In the genomic region with DNA sequence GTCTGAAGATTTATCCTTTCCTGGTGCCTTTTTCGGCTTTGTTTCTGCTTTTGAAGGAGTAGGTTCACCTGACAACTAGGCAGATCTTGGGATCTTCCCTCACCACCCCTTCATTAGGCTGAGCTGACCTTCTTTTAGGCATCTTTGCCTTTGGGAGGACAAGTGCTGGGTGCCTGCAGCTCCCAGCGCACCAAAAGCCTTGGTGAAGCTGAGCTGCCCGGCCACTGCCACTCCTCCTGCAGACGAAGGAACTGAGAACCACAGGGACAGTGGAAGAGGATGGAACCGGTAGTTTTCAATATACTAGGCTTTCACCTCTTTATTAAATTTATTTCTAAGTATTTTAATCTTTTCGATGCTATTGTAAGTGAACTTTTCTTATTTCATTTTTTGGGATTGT, we compare ENCODE assay signal across 39 cellular contexts. TPM values are rescaled to one million over a fixed set of nuclear protein-coding genes. Genes with fewer than 3 reads are reported as not detected.
"Had no signal": no experiment of that assay in that cellular context is flagged by ENCODE, and none has a peak within 500 bp of the region (broad histone marks: within the 10 kb centered on the region; RNA-seq: fewer than 3 reads in every experiment).

No MANE protein-coding gene starts in this region.

- H3K27ac Mint-ChIP-seq: activated CD4-positive, alpha-beta memory T cell treated with anti-CD3 and anti-CD28 coated beads, Interleukin-2, amount 10 ng/mL, durations not matched to agents 7 days and 5 days; activated CD4-positive, alpha-beta T cell treated with anti-CD3 and anti-CD28 coated beads for 36 hours; activated CD4-positive, alpha-beta T cell treated with anti-CD3 and anti-CD28 coated beads, Interleukin-2, amount 10 ng/mL, durations not matched to agents 7 days and 5 days; activated CD8-positive, alpha-beta memory T cell treated with anti-CD3 and anti-CD28 coated beads, Interleukin-2, amount 10 ng/mL, durations not matched to agents 7 days and 5 days; activated CD8-positive, alpha-beta T cell treated with anti-CD3 and anti-CD28 coated beads, Interleukin-2, amount 10 ng/mL, durations not matched to agents 7 days and 5 days; activated naive CD4-positive, alpha-beta T cell treated with anti-CD3 and anti-CD28 coated beads, Interleukin-2, amount 10 ng/mL, durations not matched to agents 7 days and 5 days; activated naive CD4-positive, alpha-beta T cell treated with anti-CD3 and anti-CD28 coated beads, Interleukin-2, amount 50 U/mL, for 24 hours; activated naive CD8-positive, alpha-beta T cell; activated T-cell treated with anti-CD3 and anti-CD28 coated beads, Interleukin-2, amount 50 U/mL, for 24 hours; activated T-helper 2 cell treated with anti-CD3 and anti-CD28 coated beads, Interferon-gamma antibody, Interleukin-2, Interleukin-4, amounts not matched to agents 10 μg/mL and 5 μg/mL and 100 μg/mL, durations not matched to agents 14 hours and 24 hours and 36 hours; brain; T-helper 1 cell treated with Interleukin-12 subunit alpha and Interleukin-12 subunit beta and Interleukin-4 antibody, amounts not matched to agents 30 μg/mL and 1 μg/mL, for 36 hours; T-helper 2 cell treated with Interferon-gamma antibody and Interleukin-4, amounts not matched to agents 5 μg/mL and 100 μg/mL, for 36 hours had no signal

- H3K36me3 ChIP-seq: ascending aorta, cardiac muscle cell had no signal

- H3K27me3 Mint-ChIP-seq: activated naive CD4-positive, alpha-beta T cell treated with anti-CD3 and anti-CD28 coated beads, Interleukin-2, amount 10 ng/mL, durations not matched to agents 7 days and 5 days; brain had no signal

- H3K4me3 ChIP-seq: ascending aorta, cardiac muscle cell had no signal

- DNase-seq: activated CD4-positive, alpha-beta memory T cell treated with anti-CD3 and anti-CD28 coated beads, Interleukin-2, amount 10 ng/mL, durations not matched to agents 7 days and 5 days; activated CD4-positive, alpha-beta T cell treated with anti-CD3 and anti-CD28 coated beads for 1 hour; activated CD4-positive, alpha-beta T cell treated with anti-CD3 and anti-CD28 coated beads for 36 hours; activated CD4-positive, alpha-beta T cell treated with anti-CD3 and anti-CD28 coated beads for 48 hours; activated CD4-positive, alpha-beta T cell treated with anti-CD3 and anti-CD28 coated beads, Interleukin-2, amount 10 ng/mL, durations not matched to agents 7 days and 5 days; activated CD4-positive, alpha-beta T cell treated with anti-CD3 and anti-CD28 coated beads, Interleukin-2, amount 50 U/mL, for 48 hours; activated CD4-positive, CD25-positive, alpha-beta regulatory T cell; activated CD8-positive, alpha-beta memory T cell treated with anti-CD3 and anti-CD28 coated beads for 24 hours; activated CD8-positive, alpha-beta memory T cell treated with anti-CD3 and anti-CD28 coated beads, Interleukin-2, amount 10 ng/mL, durations not matched to agents 7 days and 5 days; activated CD8-positive, alpha-beta memory T cell treated with anti-CD3 and anti-CD28 coated beads, Interleukin-2, amount 50 U/mL, for 48 hours; activated CD8-positive, alpha-beta T cell treated with anti-CD3 and anti-CD28 coated beads, Interleukin-2, amount 10 ng/mL, durations not matched to agents 7 days and 5 days; activated effector memory CD4-positive, alpha-beta T cell treated with Interleukin-2 at 50 U/mL for 16 hours; activated gamma-delta T cell; activated naive CD4-positive, alpha-beta T cell treated with anti-CD3 and anti-CD28 coated beads, Interleukin-2, amount 10 ng/mL, durations not matched to agents 7 days and 5 days; activated naive CD4-positive, alpha-beta T cell treated with Interleukin-2 at 50 U/mL for 16 hours; activated T-cell treated with anti-CD3 and anti-CD28 coated beads, Interleukin-2, amount 50 U/mL, for 24 hours; activated T-cell treated with anti-CD3 and anti-CD28 coated beads, Interleukin-2, amount 50 U/mL, for 48 hours; amygdala; anterior cingulate cortex; caudate nucleus; cerebellar nuclear complex; T-helper 1 cell; T-helper 2 cell; T-helper 9 cell had no signal

- H3K9me3 ChIP-seq: ascending aorta had no signal

- H3K4me1 Mint-ChIP-seq: activated CD4-positive, alpha-beta memory T cell treated with anti-CD3 and anti-CD28 coated beads, Interleukin-2, amount 10 ng/mL, durations not matched to agents 7 days and 5 days; activated CD4-positive, alpha-beta T cell treated with anti-CD3 and anti-CD28 coated beads for 36 hours; activated CD4-positive, alpha-beta T cell treated with anti-CD3 and anti-CD28 coated beads, Interleukin-2, amount 10 ng/mL, durations not matched to agents 7 days and 5 days; activated CD8-positive, alpha-beta memory T cell treated with anti-CD3 and anti-CD28 coated beads, Interleukin-2, amount 10 ng/mL, durations not matched to agents 7 days and 5 days; activated naive CD4-positive, alpha-beta T cell treated with anti-CD3 and anti-CD28 coated beads, Interleukin-2, amount 10 ng/mL, durations not matched to agents 7 days and 5 days; activated naive CD4-positive, alpha-beta T cell treated with anti-CD3 and anti-CD28 coated beads, Interleukin-2, amount 50 U/mL, for 24 hours; brain; central memory CD8-positive, alpha-beta T cell had no signal

- ATAC-seq: activated CD4-positive, alpha-beta T cell treated with anti-CD3 and anti-CD28 coated beads for 36 hours; activated CD4-positive, CD25-positive, alpha-beta regulatory T cell treated with anti-CD3 and anti-CD28 coated beads, Interleukin-2, amount 50 U/mL, for 24 hours; activated CD8-positive, alpha-beta memory T cell treated with anti-CD3 and anti-CD28 coated beads, Interleukin-2, amount 10 ng/mL, durations not matched to agents 7 days and 5 days; activated CD8-positive, alpha-beta T cell treated with anti-CD3 and anti-CD28 coated beads, Interleukin-2, amount 10 ng/mL, durations not matched to agents 7 days and 5 days had no signal

- H3K4me3 Mint-ChIP-seq: activated CD4-positive, alpha-beta memory T cell treated with anti-CD3 and anti-CD28 coated beads, Interleukin-2, amount 10 ng/mL, durations not matched to agents 7 days and 5 days; activated CD4-positive, alpha-beta T cell treated with anti-CD3 and anti-CD28 coated beads for 36 hours; activated CD4-positive, alpha-beta T cell treated with anti-CD3 and anti-CD28 coated beads, Interleukin-2, amount 10 ng/mL, durations not matched to agents 7 days and 5 days; activated CD8-positive, alpha-beta memory T cell treated with anti-CD3 and anti-CD28 coated beads, Interleukin-2, amount 10 ng/mL, durations not matched to agents 7 days and 5 days; activated CD8-positive, alpha-beta T cell treated with anti-CD3 and anti-CD28 coated beads, Interleukin-2, amount 10 ng/mL, durations not matched to agents 7 days and 5 days; activated naive CD4-positive, alpha-beta T cell treated with anti-CD3 and anti-CD28 coated beads, Interleukin-2, amount 10 ng/mL, durations not matched to agents 7 days and 5 days; activated naive CD4-positive, alpha-beta T cell treated with anti-CD3 and anti-CD28 coated beads, Interleukin-2, amount 50 U/mL, for 24 hours; activated naive CD8-positive, alpha-beta T cell; activated T-cell treated with anti-CD3 and anti-CD28 coated beads, Interleukin-2, amount 50 U/mL, for 24 hours; brain; central memory CD8-positive, alpha-beta T cell; T-helper 1 cell treated with Interleukin-12 subunit alpha and Interleukin-12 subunit beta and Interleukin-4 antibody, amounts not matched to agents 30 μg/mL and 1 μg/mL, for 36 hours; T-helper 2 cell treated with Interferon-gamma antibody and Interleukin-4, amounts not matched to agents 5 μg/mL and 100 μg/mL, for 36 hours had no signal

- H3K36me3 Mint-ChIP-seq: activated CD8-positive, alpha-beta memory T cell treated with anti-CD3 and anti-CD28 coated beads, Interleukin-2, amount 10 ng/mL, durations not matched to agents 7 days and 5 days; activated naive CD4-positive, alpha-beta T cell treated with anti-CD3 and anti-CD28 coated beads, Interleukin-2, amount 10 ng/mL, durations not matched to agents 7 days and 5 days; activated naive CD4-positive, alpha-beta T cell treated with anti-CD3 and anti-CD28 coated beads, Interleukin-2, amount 50 U/mL, for 24 hours; activated naive CD8-positive, alpha-beta T cell; brain had no signal

- H3K9me3 Mint-ChIP-seq: activated CD4-positive, alpha-beta memory T cell treated with anti-CD3 and anti-CD28 coated beads, Interleukin-2, amount 10 ng/mL, durations not matched to agents 7 days and 5 days; activated CD4-positive, alpha-beta T cell treated with anti-CD3 and anti-CD28 coated beads, Interleukin-2, amount 10 ng/mL, durations not matched to agents 7 days and 5 days; activated naive CD4-positive, alpha-beta T cell treated with anti-CD3 and anti-CD28 coated beads, Interleukin-2, amount 10 ng/mL, durations not matched to agents 7 days and 5 days; activated naive CD4-positive, alpha-beta T cell treated with anti-CD3 and anti-CD28 coated beads, Interleukin-2, amount 50 U/mL, for 24 hours; activated T-helper 2 cell treated with anti-CD3 and anti-CD28 coated beads, Interferon-gamma antibody, Interleukin-2, Interleukin-4, amounts not matched to agents 10 μg/mL and 5 μg/mL and 100 μg/mL, durations not matched to agents 14 hours and 24 hours and 36 hours; central memory CD8-positive, alpha-beta T cell; T-helper 2 cell treated with Interferon-gamma antibody and Interleukin-4, amounts not matched to agents 5 μg/mL and 100 μg/mL, for 36 hours had no signal

- H3K27ac ChIP-seq: ascending aorta, cardiac muscle cell, VCaP had no signal

- H3K27me3 ChIP-seq: ascending aorta, cardiac muscle cell had no signal

- FAIRE-seq: bronchial epithelial cell, TTC549 had no signal

- H3K4me1 ChIP-seq: ascending aorta had no signal

RNA-seq across cellular contexts. Expression of gene MARCOL, which starts 16.8 kb away (rescaled TPM):
- total RNA-seq: activated CD4-positive, alpha-beta memory T cell treated with anti-CD3 and anti-CD28 coated beads, Interleukin-2, amount 10 ng/mL, durations not matched to agents 7 days and 5 days; activated CD4-positive, alpha-beta T cell treated with anti-CD3 and anti-CD28 coated beads for 36 hours; activated CD4-positive, alpha-beta T cell treated with anti-CD3 and anti-CD28 coated beads, Interleukin-2, amount 10 ng/mL, durations not matched to agents 7 days and 5 days; activated CD8-positive, alpha-beta memory T cell treated with anti-CD3 and anti-CD28 coated beads, Interleukin-2, amount 10 ng/mL, durations not matched to agents 7 days and 5 days; activated CD8-positive, alpha-beta T cell treated with anti-CD3 and anti-CD28 coated beads, Interleukin-2, amount 10 ng/mL, durations not matched to agents 7 days and 5 days; activated T-helper 2 cell treated with anti-CD3 and anti-CD28 coated beads, Interferon-gamma antibody, Interleukin-2, Interleukin-4, amounts not matched to agents 10 μg/mL and 5 μg/mL and 100 μg/mL, durations not matched to agents 14 hours and 24 hours and 36 hours; ascending aorta; bronchial epithelial cell; cardiac muscle cell; chondrocyte had no signal
- polyA plus RNA-seq: adipose tissue had no signal

RNA-seq across cellular contexts. Expression of gene SPINK6, which starts 18.7 kb away (rescaled TPM):
- total RNA-seq: activated CD4-positive, alpha-beta memory T cell treated with anti-CD3 and anti-CD28 coated beads, Interleukin-2, amount 10 ng/mL, durations not matched to agents 7 days and 5 days; activated CD4-positive, alpha-beta T cell treated with anti-CD3 and anti-CD28 coated beads for 36 hours; activated CD4-positive, alpha-beta T cell treated with anti-CD3 and anti-CD28 coated beads, Interleukin-2, amount 10 ng/mL, durations not matched to agents 7 days and 5 days; activated CD8-positive, alpha-beta memory T cell treated with anti-CD3 and anti-CD28 coated beads, Interleukin-2, amount 10 ng/mL, durations not matched to agents 7 days and 5 days; activated CD8-positive, alpha-beta T cell treated with anti-CD3 and anti-CD28 coated beads, Interleukin-2, amount 10 ng/mL, durations not matched to agents 7 days and 5 days; activated T-helper 2 cell treated with anti-CD3 and anti-CD28 coated beads, Interferon-gamma antibody, Interleukin-2, Interleukin-4, amounts not matched to agents 10 μg/mL and 5 μg/mL and 100 μg/mL, durations not matched to agents 14 hours and 24 hours and 36 hours; ascending aorta; bronchial epithelial cell; cardiac muscle cell; chondrocyte had no signal
- polyA plus RNA-seq: cardiac muscle cell had no signal

RNA-seq across cellular contexts. Expression of gene SPINK13, which starts 47.1 kb away (rescaled TPM):
- total RNA-seq: activated CD4-positive, alpha-beta memory T cell treated with anti-CD3 and anti-CD28 coated beads, Interleukin-2, amount 10 ng/mL, durations not matched to agents 7 days and 5 days; activated CD4-positive, alpha-beta T cell treated with anti-CD3 and anti-CD28 coated beads for 36 hours; activated CD4-positive, alpha-beta T cell treated with anti-CD3 and anti-CD28 coated beads, Interleukin-2, amount 10 ng/mL, durations not matched to agents 7 days and 5 days; activated CD8-positive, alpha-beta memory T cell treated with anti-CD3 and anti-CD28 coated beads, Interleukin-2, amount 10 ng/mL, durations not matched to agents 7 days and 5 days; activated CD8-positive, alpha-beta T cell treated with anti-CD3 and anti-CD28 coated beads, Interleukin-2, amount 10 ng/mL, durations not matched to agents 7 days and 5 days; activated T-helper 2 cell treated with anti-CD3 and anti-CD28 coated beads, Interferon-gamma antibody, Interleukin-2, Interleukin-4, amounts not matched to agents 10 μg/mL and 5 μg/mL and 100 μg/mL, durations not matched to agents 14 hours and 24 hours and 36 hours; ascending aorta; bronchial epithelial cell; cardiac muscle cell; chondrocyte had no signal

RNA-seq across cellular contexts. Expression of gene SPINK14, which starts 53.2 kb away (rescaled TPM):
- total RNA-seq: activated CD4-positive, alpha-beta memory T cell treated with anti-CD3 and anti-CD28 coated beads, Interleukin-2, amount 10 ng/mL, durations not matched to agents 7 days and 5 days; activated CD4-positive, alpha-beta T cell treated with anti-CD3 and anti-CD28 coated beads for 36 hours; activated CD4-positive, alpha-beta T cell treated with anti-CD3 and anti-CD28 coated beads, Interleukin-2, amount 10 ng/mL, durations not matched to agents 7 days and 5 days; activated CD8-positive, alpha-beta memory T cell treated with anti-CD3 and anti-CD28 coated beads, Interleukin-2, amount 10 ng/mL, durations not matched to agents 7 days and 5 days; activated CD8-positive, alpha-beta T cell treated with anti-CD3 and anti-CD28 coated beads, Interleukin-2, amount 10 ng/mL, durations not matched to agents 7 days and 5 days; activated T-helper 2 cell treated with anti-CD3 and anti-CD28 coated beads, Interferon-gamma antibody, Interleukin-2, Interleukin-4, amounts not matched to agents 10 μg/mL and 5 μg/mL and 100 μg/mL, durations not matched to agents 14 hours and 24 hours and 36 hours; ascending aorta; bronchial epithelial cell; cardiac muscle cell; chondrocyte had no signal
- polyA plus RNA-seq: adipose tissue, cardiac muscle cell had no signal
